In genomic region chr6:137799950-137800568, GRCh38 we compare ENCODE assay signal across 8 cellular contexts.
A peak's percentile ranks its signal among the peaks of the same experiment; 100 is the strongest.
DNase-seq lines count a peak whose midpoint lies in the region; ATAC-seq and TF ChIP-seq lines count a peak whose summit lies in the region.

No MANE protein-coding gene starts in this region.

- H3K9me3 Mint-ChIP-seq in brain = peaks cover 0 to 3% (median 0%) of the 10 kb centered on the region in 5 experiments
- H3K9me3 Mint-ChIP-seq in stimulated activated effector memory CD8-positive, alpha-beta T cell treated with anti-CD3 and anti-CD28 coated beads, Interleukin-12 subunit alpha, Interleukin-12 subunit beta, amount 100 ng/mL, for 72 hours = peaks cover 4% of the 10 kb centered on the region

- H3K36me3 Mint-ChIP-seq in T-helper 17 cell (ENCODE audit: low read depth) = no peaks in the 10 kb centered on the region
- no peaks in the 10 kb centered on the region for H3K36me3 Mint-ChIP-seq in brain
- H3K36me3 Mint-ChIP-seq in stimulated activated effector memory CD8-positive, alpha-beta T cell treated with anti-CD3 and anti-CD28 coated beads, Interleukin-12 subunit alpha, Interleukin-12 subunit beta, amount 100 ng/mL, for 72 hours = no peaks in the 10 kb centered on the region

- DNase-seq in NK-92 treated with Interleukin-12 subunit alpha and Interleukin-12 subunit beta, amount 100 ng/mL, for 24 hours (lab: John Stamatoyannopoulos, UW) = peak; percentile 13
- DNase-seq in NK-92 (lab: John Stamatoyannopoulos, UW; ENCODE audit: unreplicated experiment) (no peak), T-helper 17 cell (peak; percentile 19 to 56 (median 24)), left kidney (ENCODE audit: low read depth, low spot score) (peak; percentile 47), NCI-H2227 treated with DMSO at 0.1 percent for 48 hours (lab: John Stamatoyannopoulos, UW) (no peak)
- peak; percentile 45 to 75 for DNase-seq in stimulated activated effector memory CD8-positive, alpha-beta T cell treated with anti-CD3 and anti-CD28 coated beads, Interleukin-12 subunit alpha, Interleukin-12 subunit beta, amount 100 ng/mL, for 72 hours (ENCODE audit: low spot score in 2 of 2)

- H3K27me3 Mint-ChIP-seq in T-helper 17 cell = no peaks in the 10 kb centered on the region
- peaks cover 5% of the 10 kb centered on the region for H3K27me3 Mint-ChIP-seq in brain

- H3K9me3 ChIP-seq in T-helper 17 cell (ENCODE audit: control insufficient read depth, low read length, poor library complexity, severe bottlenecking) = no peaks in the 10 kb centered on the region

- H3K4me1 Mint-ChIP-seq in T-helper 17 cell (peaks cover 32% of the 10 kb centered on the region), brain (no peaks in the 10 kb centered on the region)
- peaks cover 62% of the 10 kb centered on the region for H3K4me1 Mint-ChIP-seq in stimulated activated effector memory CD8-positive, alpha-beta T cell treated with anti-CD3 and anti-CD28 coated beads, Interleukin-12 subunit alpha, Interleukin-12 subunit beta, amount 100 ng/mL, for 72 hours

- peak; percentile 47 to 59 for TF ChIP-seq CTCF in brain (conservative IDR thresholded peaks at IDR 0.05)

- ATAC-seq in HG03378 (IDR thresholded peaks at IDR 0.05; ENCODE audit: unreplicated experiment) = peak; percentile 70
- ATAC-seq in T-helper 17 cell = peak; percentile 86
- ATAC-seq in stimulated activated effector memory CD8-positive, alpha-beta T cell treated with anti-CD3 and anti-CD28 coated beads, Interleukin-12 subunit alpha, Interleukin-12 subunit beta, amount 100 ng/mL, for 72 hours = peak; percentile 91

- H3K4me3 Mint-ChIP-seq in T-helper 17 cell (no peak overlapping the region), brain (no peak overlapping the region)
- H3K4me3 Mint-ChIP-seq in stimulated activated effector memory CD8-positive, alpha-beta T cell treated with anti-CD3 and anti-CD28 coated beads, Interleukin-12 subunit alpha, Interleukin-12 subunit beta, amount 100 ng/mL, for 72 hours = peak overlapping the region; percentile 26

- H3K27ac Mint-ChIP-seq in T-helper 17 cell (peak overlapping the region; percentile 97), brain (no peak overlapping the region)
- peak overlapping the region; percentile 39 for H3K27ac Mint-ChIP-seq in stimulated activated effector memory CD8-positive, alpha-beta T cell treated with anti-CD3 and anti-CD28 coated beads, Interleukin-12 subunit alpha, Interleukin-12 subunit beta, amount 100 ng/mL, for 72 hours

Comparison
In these comparisons a context has a peak if more than half of its experiments do, and no peak if none do; other contexts are left out.
1. DNase-seq: peak in NK-92 treated with Interleukin-12 subunit alpha and Interleukin-12 subunit beta, amount 100 ng/mL, for 24 hours (single experiment), T-helper 17 cell (3 of 3), left kidney (single experiment) and stimulated activated effector memory CD8-positive, alpha-beta T cell treated with anti-CD3 and anti-CD28 coated beads, Interleukin-12 subunit alpha, Interleukin-12 subunit beta, amount 100 ng/mL, for 72 hours (2 of 2); none in NK-92 (single experiment) and NCI-H2227 treated with DMSO at 0.1 percent for 48 hours (single experiment).
2. H3K27ac Mint-ChIP-seq: peak in T-helper 17 cell (single experiment) and stimulated activated effector memory CD8-positive, alpha-beta T cell treated with anti-CD3 and anti-CD28 coated beads, Interleukin-12 subunit alpha, Interleukin-12 subunit beta, amount 100 ng/mL, for 72 hours (single experiment); none in brain (0 of 5).
3. Peak in every context shown above with its lines, with median percentiles within 50 percentile points of each other: ATAC-seq.